In genomic region chr2:181682795-181683517, GRCh38 we compare ENCODE assay signal across 10 cellular contexts. TPM values are rescaled to one million over a fixed set of nuclear protein-coding genes. Genes with fewer than 3 reads are reported as not detected.
A peak's percentile ranks its signal among the peaks of the same experiment; 100 is the strongest.
DNase-seq lines count a peak whose midpoint lies in the region; ATAC-seq and TF ChIP-seq lines count a peak whose summit lies in the region.
"Had no signal": no experiment of that assay in that cellular context is flagged by ENCODE, and none has a peak within 500 bp of the region (broad histone marks: within the 10 kb centered on the region; RNA-seq: fewer than 3 reads in every experiment).

No MANE protein-coding gene starts in this region.

- H3K4me3 ChIP-seq in MG63 (0 out of 2 replicates have a peak overlapping the region, but pooled peaks have one; percentile 15), dorsolateral prefrontal cortex (peak overlapping the region in 36 of 59 donors; percentile 5 to 61 (median 38)), neuron (ENCODE audit: low read length) (peak overlapping the region; percentile 40)

- no peak for ATAC-seq in HG02973 (IDR thresholded peaks at IDR 0.05; ENCODE audit: unreplicated experiment)

- H3K27me3 ChIP-seq in MG63 (peaks cover 51% of the 10 kb centered on the region), dorsolateral prefrontal cortex (peaks cover 18 to 97% (median 73%) of the 10 kb centered on the region in 45 donors), neuron (ENCODE audit: insufficient read depth, low read length) (peaks cover 73% of the 10 kb centered on the region)

- H2AFZ ChIP-seq in neuron (ENCODE audit: low read depth, low read length): peak overlapping the region; percentile 39

- H3K9me3 ChIP-seq in MG63 (no peaks in the 10 kb centered on the region; the same call in 1 of the 2 replicates), neuron (ENCODE audit: low read length) (peaks cover 2% of the 10 kb centered on the region)

- no peak for TF ChIP-seq CTCF in GM10248 (IDR thresholded peaks at IDR 0.05; ENCODE audit: control extremely low read depth, extremely low read depth, low read depth, missing control alignments)
- TF ChIP-seq CTCF in dorsolateral prefrontal cortex (IDR thresholded peaks at IDR 0.05 in 54 of 56, conservative IDR thresholded peaks at IDR 0.05 in 2 of 56; ENCODE audit: low read depth in 1 of 56, partially characterized antibody in 56 of 56): no peak

- peak overlapping the region in 1 of 59 donors; percentile 94 for H3K27ac ChIP-seq in dorsolateral prefrontal cortex

- CTCF ChIA-PET in GM10248 (lab: Yijun Ruan, JAX): no interaction called here

- peak; percentile 25 for DNase-seq in GM10248 (ENCODE audit: extremely low spot score)
- no peak for DNase-seq in MG63
- peak in 1 of 10 donors; percentile 17 for DNase-seq in dorsolateral prefrontal cortex
- DNase-seq in activated effector memory CD4-positive, alpha-beta T cell treated with Interleukin-2 at 50 U/mL for 16 hours: no peak
- DNase-seq in hypothalamus (lab: John Stamatoyannopoulos, UW): no peak
- DNase-seq: NCI-H2081 had no signal

- intact Hi-C loops in dorsolateral prefrontal cortex (cut with DNase I): no loop called here

- peaks cover 31% of the 10 kb centered on the region for H3K4me1 ChIP-seq in neuron (ENCODE audit: insufficient read depth, low read length)

- H3K36me3 ChIP-seq in MG63: no peaks in the 10 kb centered on the region
- H3K36me3 ChIP-seq in neuron (ENCODE audit: insufficient read depth, low read length): no peaks in the 10 kb centered on the region

- POLR2A ChIA-PET in GM10248 (lab: Yijun Ruan, JAX): no interaction called here

RNA-seq across cellular contexts. Expression of gene NEUROD1, which starts 2.6 kb away (rescaled TPM):
- total RNA-seq in MG63 (2014; rRNA removed; shearing (Covaris generic); ENCODE audit: low replicate concordance): not detected in 2 replicates
- 10 to 100 TPM in 7 of 120 experiments, 1 to 10 TPM in 112, under 1 TPM in 1; 0.58 to 12.2 (median 4.1) TPM for total RNA-seq in dorsolateral prefrontal cortex
- total RNA-seq: myocyte, Right ventricle myocardium superior had no signal

RNA-seq across cellular contexts. Expression of gene CERKL, which starts 26.1 kb away (rescaled TPM):
- total RNA-seq in MG63 (2014; rRNA removed; shearing (Covaris generic); ENCODE audit: low replicate concordance): not detected in 2 replicates
- 1 to 10 TPM in 108 of 120 experiments, under 1 TPM in 12; 0.40 to 6.9 (median 2.1) TPM for total RNA-seq in dorsolateral prefrontal cortex
- total RNA-seq: myocyte, Right ventricle myocardium superior had no signal
